In the genomic region with DNA sequence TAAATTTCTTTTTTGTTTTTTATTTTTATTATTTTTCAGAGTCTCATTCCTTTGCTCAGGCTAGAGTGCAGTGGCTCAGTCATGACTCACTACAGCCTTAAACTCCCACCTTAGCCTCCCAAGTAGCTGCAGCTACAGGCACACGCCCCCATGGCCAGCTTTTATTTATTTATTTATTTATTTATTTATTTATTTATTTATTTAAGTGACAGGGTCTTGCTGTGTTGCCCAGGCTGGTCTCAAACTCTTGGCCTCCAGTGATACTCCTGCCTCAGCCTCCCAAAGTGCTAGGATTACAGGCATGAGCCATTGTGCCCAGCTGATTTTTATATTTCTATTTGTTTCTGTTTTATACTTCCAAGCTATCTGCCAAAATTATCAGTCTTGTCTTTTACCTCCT, we compare ENCODE assay signal across 28 cellular contexts.
"Had no signal": no experiment of that assay in that cellular context is flagged by ENCODE, and none has a peak within 500 bp of the region (broad histone marks: within the 10 kb centered on the region; RNA-seq: fewer than 3 reads in every experiment).

No MANE protein-coding gene starts in this region.

- DNase-seq: activated CD4-positive, alpha-beta memory T cell treated with anti-CD3 and anti-CD28 coated beads, Interleukin-2, amount 10 ng/mL, durations not matched to agents 7 days and 5 days; activated CD4-positive, alpha-beta T cell treated with anti-CD3 and anti-CD28 coated beads for 4 hours; activated CD4-positive, alpha-beta T cell treated with anti-CD3 and anti-CD28 coated beads, Interleukin-2, amount 10 ng/mL, durations not matched to agents 7 days and 5 days; activated CD4-positive, alpha-beta T cell treated with anti-CD3 and anti-CD28 coated beads, Interleukin-2, amount 50 U/mL, for 4 hours; activated CD4-positive, CD25-positive, alpha-beta regulatory T cell; activated CD4-positive, CD25-positive, alpha-beta regulatory T cell treated with anti-CD3 and anti-CD28 coated beads, Interleukin-2, amount 50 U/mL, for 72 hours; activated CD8-positive, alpha-beta memory T cell treated with anti-CD3 and anti-CD28 coated beads, Interleukin-2, amount 50 U/mL, for 48 hours; activated effector memory CD4-positive, alpha-beta T cell treated with Interleukin-2 at 50 U/mL for 16 hours; activated gamma-delta T cell treated with Interleukin-2 at 50 U/mL for 16 hours; activated naive CD4-positive, alpha-beta T cell treated with anti-CD3 and anti-CD28 coated beads, Interleukin-2, amount 50 U/mL, for 16 hours; activated naive CD4-positive, alpha-beta T cell treated with Interleukin-2 at 50 U/mL for 16 hours; activated T-cell treated with anti-CD3 and anti-CD28 coated beads for 4 hours; activated T-cell treated with anti-CD3 and anti-CD28 coated beads, Interleukin-2, amount 50 U/mL, for 24 hours; activated T-cell treated with anti-CD3 and anti-CD28 coated beads, Interleukin-2, amount 50 U/mL, for 72 hours; amniotic stem cell; anterior cingulate cortex; brain microvascular endothelial cell; cortex of kidney; dermis blood vessel endothelial cell; effector CD4-positive, alpha-beta T cell; effector memory CD8-positive, alpha-beta T cell; foreskin keratinocyte; gastrocnemius medialis; glutamatergic neuron; heart left ventricle; T-helper 2 cell had no signal

- ATAC-seq: activated T-cell treated with anti-CD3 and anti-CD28 coated beads, Interleukin-2, amount 50 U/mL, for 72 hours; effector memory CD8-positive, alpha-beta T cell; foreskin keratinocyte; gastrocnemius medialis; heart left ventricle had no signal

- H3K36me3 Mint-ChIP-seq: activated naive CD8-positive, alpha-beta T cell had no signal

- H3K9me3 Mint-ChIP-seq: activated CD4-positive, alpha-beta memory T cell treated with anti-CD3 and anti-CD28 coated beads, Interleukin-2, amount 10 ng/mL, durations not matched to agents 7 days and 5 days; activated T-cell treated with anti-CD3 and anti-CD28 coated beads, Interleukin-2, amount 50 U/mL, for 24 hours; activated T-cell treated with anti-CD3 and anti-CD28 coated beads, Interleukin-2, amount 50 U/mL, for 72 hours; effector memory CD8-positive, alpha-beta T cell had no signal

- H3K27me3 ChIP-seq: brain microvascular endothelial cell, esophagus muscularis mucosa, gastrocnemius medialis had no signal

- H3K27ac Mint-ChIP-seq: activated CD4-positive, alpha-beta memory T cell treated with anti-CD3 and anti-CD28 coated beads, Interleukin-2, amount 10 ng/mL, durations not matched to agents 7 days and 5 days; activated CD4-positive, alpha-beta T cell treated with anti-CD3 and anti-CD28 coated beads, Interleukin-2, amount 10 ng/mL, durations not matched to agents 7 days and 5 days; activated naive CD8-positive, alpha-beta T cell; activated T-cell treated with anti-CD3 and anti-CD28 coated beads, Interleukin-2, amount 50 U/mL, for 24 hours; activated T-cell treated with anti-CD3 and anti-CD28 coated beads, Interleukin-2, amount 50 U/mL, for 72 hours; effector memory CD8-positive, alpha-beta T cell had no signal

- H3K4me1 ChIP-seq: gastrocnemius medialis had no signal

- H3K9me3 ChIP-seq: gastrocnemius medialis had no signal

- H3K27me3 Mint-ChIP-seq: activated CD4-positive, alpha-beta memory T cell treated with anti-CD3 and anti-CD28 coated beads, Interleukin-2, amount 10 ng/mL, durations not matched to agents 7 days and 5 days; activated CD4-positive, alpha-beta T cell treated with anti-CD3 and anti-CD28 coated beads, Interleukin-2, amount 10 ng/mL, durations not matched to agents 7 days and 5 days; activated naive CD8-positive, alpha-beta T cell; activated T-cell treated with anti-CD3 and anti-CD28 coated beads, Interleukin-2, amount 50 U/mL, for 24 hours; effector memory CD8-positive, alpha-beta T cell had no signal

- H3K27ac ChIP-seq: brain microvascular endothelial cell, esophagus muscularis mucosa, foreskin keratinocyte, gastrocnemius medialis, heart left ventricle had no signal

- H3K4me3 Mint-ChIP-seq: activated CD4-positive, alpha-beta memory T cell treated with anti-CD3 and anti-CD28 coated beads, Interleukin-2, amount 10 ng/mL, durations not matched to agents 7 days and 5 days; activated CD4-positive, alpha-beta T cell treated with anti-CD3 and anti-CD28 coated beads, Interleukin-2, amount 10 ng/mL, durations not matched to agents 7 days and 5 days; activated naive CD8-positive, alpha-beta T cell; activated T-cell treated with anti-CD3 and anti-CD28 coated beads, Interleukin-2, amount 50 U/mL, for 24 hours; activated T-cell treated with anti-CD3 and anti-CD28 coated beads, Interleukin-2, amount 50 U/mL, for 72 hours; effector memory CD8-positive, alpha-beta T cell had no signal

- H3K4me3 ChIP-seq: esophagus muscularis mucosa, gastrocnemius medialis, heart left ventricle had no signal

- H3K36me3 ChIP-seq: brain microvascular endothelial cell, esophagus muscularis mucosa, gastrocnemius medialis, heart left ventricle had no signal
